8 cellular contexts compared by ENCODE assay signal in genomic region chr17:7560172-7561027, GRCh38. TPM values are rescaled to one million over a fixed set of nuclear protein-coding genes. Genes with fewer than 3 reads are reported as not detected.
A peak's percentile ranks its signal among the peaks of the same experiment; 100 is the strongest.
DNase-seq lines count a peak whose midpoint lies in the region; ATAC-seq and TF ChIP-seq lines count a peak whose summit lies in the region.

No MANE protein-coding gene starts in this region.

- H3F3A ChIP-seq in PC-3 (ENCODE audit: low read length, unreplicated experiment), result no peaks in the 10 kb centered on the region

- POLR2A ChIA-PET in PC-3 (lab: Charles Lee; ENCODE audit: unreplicated experiment), result interaction anchor here (0.6 kb wide), 1 partner anchor 21 kb away, joined by 3 read pairs; no protein-coding TSS in a partner anchor
- POLR2A ChIA-PET in activated naive CD8-positive, alpha-beta T cell treated with anti-CD3 and anti-CD28 coated beads, Interleukin-2, amount 10 ng/mL, durations not matched to agents 7 days and 5 days (lab: Charles Lee), result interaction anchor here (0.5 to 6.2 kb wide), 24 partner anchors 8 to 287 kb away, joined by 3 to 63 read pairs (median 5); partner anchors contain the start of genes ACAP1, MPDU1, POLR2A and SAT2

- H3K4me3 Mint-ChIP-seq in activated naive CD8-positive, alpha-beta T cell treated with anti-CD3 and anti-CD28 coated beads, Interleukin-2, amount 10 ng/mL, durations not matched to agents 7 days and 5 days, result peak overlapping the region; percentile 83

- H2AFZ ChIP-seq in PC-3 (ENCODE audit: low read length), result no peak overlapping the region; the same call in 1 of the 2 replicates

- no peak overlapping the region for H3K27ac ChIP-seq in PC-3 (ENCODE audit: low read length)
- H3K27ac ChIP-seq in right cardiac atrium (ENCODE audit: low read length), result peak overlapping the region; percentile 72

- ATAC-seq in PC-3 (peak; percentile 57), right cardiac atrium (peak; percentile 14 to 38)
- no peak for ATAC-seq in activated naive CD8-positive, alpha-beta T cell treated with anti-CD3 and anti-CD28 coated beads, Interleukin-2, amount 10 ng/mL, durations not matched to agents 7 days and 5 days (ENCODE audit: low read depth)

- peaks cover 9% of the 10 kb centered on the region; the same call in 1 of the 2 replicates for H3K36me3 ChIP-seq in PC-3 (ENCODE audit: low read depth, low read length)

- peak overlapping the region; percentile 98 for H3K9ac ChIP-seq in PC-3 (ENCODE audit: low read length)

- no peak for TF ChIP-seq CTCF in PC-3 (conservative IDR thresholded peaks at IDR 0.05; ENCODE audit: low read depth, low read length)
- peak; percentile 85 for TF ChIP-seq CTCF in retinal pigment epithelial cell (conservative IDR thresholded peaks at IDR 0.05; ENCODE audit: low read depth, low read length)

- no peaks in the 10 kb centered on the region for H3K9me3 Mint-ChIP-seq in activated naive CD8-positive, alpha-beta T cell treated with anti-CD3 and anti-CD28 coated beads, Interleukin-2, amount 10 ng/mL, durations not matched to agents 7 days and 5 days

- BruUV-seq in PC-3 (replicated peaks; lab: Mats Ljungman, UMichigan), result no TSS peak

- 30% methylated on average over 22 of the region's 22 CpGs for WGBS in right cardiac atrium

- peaks cover 37% of the 10 kb centered on the region for H3K4me1 ChIP-seq in PC-3 (ENCODE audit: insufficient read depth, low read length)
- peaks cover 8% of the 10 kb centered on the region for H3K4me1 ChIP-seq in right cardiac atrium (ENCODE audit: control insufficient read depth, insufficient read depth, low read length)

- no peaks in the 10 kb centered on the region for H4K20me1 ChIP-seq in PC-3 (ENCODE audit: low read length)

- H3K9me3 ChIP-seq in PC-3 (ENCODE audit: low read length) (no peaks in the 10 kb centered on the region), right cardiac atrium (ENCODE audit: control insufficient read depth, low read length) (no peaks in the 10 kb centered on the region)

- H3K4me3 ChIP-seq in PC-3 (ENCODE audit: low read length) (peak overlapping the region; percentile 95), right cardiac atrium (ENCODE audit: low read length) (peak overlapping the region; percentile 1), retinal pigment epithelial cell (ENCODE audit: low read length) (peak overlapping the region; percentile 33)

- no peaks in the 10 kb centered on the region for H3K27me3 Mint-ChIP-seq in activated naive CD8-positive, alpha-beta T cell treated with anti-CD3 and anti-CD28 coated beads, Interleukin-2, amount 10 ng/mL, durations not matched to agents 7 days and 5 days

- H3K27ac Mint-ChIP-seq in activated naive CD8-positive, alpha-beta T cell treated with anti-CD3 and anti-CD28 coated beads, Interleukin-2, amount 10 ng/mL, durations not matched to agents 7 days and 5 days, result peak overlapping the region; percentile 87

- H3K27me3 ChIP-seq in PC-3 (ENCODE audit: low read length) (no peaks in the 10 kb centered on the region), right cardiac atrium (ENCODE audit: control insufficient read depth, insufficient read depth) (no peaks in the 10 kb centered on the region)

- H3K9me2 ChIP-seq in PC-3 (replicated peaks; ENCODE audit: low read length), result no peaks in the 10 kb centered on the region

- CTCF ChIA-PET in PC-3 (lab: Charles Lee), result interaction anchor here (0.7 to 1.6 kb wide), 9 partner anchors 23 to 178 kb away, joined by 3 to 8 read pairs (median 4); partner anchors contain the start of genes MPDU1, SAT2, TMEM102 and TP53

- DNase-seq in NCI-H1694 (lab: John Stamatoyannopoulos, UW) (peak; percentile 12), NCI-H1694 treated with DMSO at 0.1 percent for 48 hours (lab: John Stamatoyannopoulos, UW) (no peak), PC-3 (peak; percentile 56), right cardiac atrium (peak; percentile 73 to 84 (median 84)), retinal pigment epithelial cell (ENCODE audit: low read depth) (no peak), NCI-H345 treated with DMSO at 0.1 percent for 48 hours (lab: John Stamatoyannopoulos, UW; ENCODE audit: unreplicated experiment) (no peak), GM19238 (ENCODE audit: insufficient read length, low spot score) (no peak)
- peak; percentile 66 for DNase-seq in activated naive CD8-positive, alpha-beta T cell treated with anti-CD3 and anti-CD28 coated beads, Interleukin-2, amount 10 ng/mL, durations not matched to agents 7 days and 5 days

- H3K36me3 Mint-ChIP-seq in activated naive CD8-positive, alpha-beta T cell treated with anti-CD3 and anti-CD28 coated beads, Interleukin-2, amount 10 ng/mL, durations not matched to agents 7 days and 5 days, result peaks cover 23% of the 10 kb centered on the region

- intact Hi-C loops in PC-3 (cut with micrococcal nuclease), result loop anchor here (1.0 kb wide), 1 partner anchor 46 kb away; no protein-coding TSS in a partner anchor
- intact Hi-C loops in right cardiac atrium (cut with DNase I), result loop anchor here in 2 of 4 donors (2.0 to 10.0 kb wide), 3 partner anchors 46 to 126 kb away; partner anchors contain the start of genes FGF11 (in 1 of the 2) and TMEM102 (in 1 of the 2)

- H3K79me2 ChIP-seq in PC-3 (ENCODE audit: low read length), result peaks cover 36% of the 10 kb centered on the region

- peaks cover 58% of the 10 kb centered on the region for H3K4me1 Mint-ChIP-seq in activated naive CD8-positive, alpha-beta T cell treated with anti-CD3 and anti-CD28 coated beads, Interleukin-2, amount 10 ng/mL, durations not matched to agents 7 days and 5 days

- H3K4me2 ChIP-seq in PC-3 (ENCODE audit: low read length), result peak overlapping the region; percentile 100

RNA-seq across cellular contexts. Expression of gene SENP3, which starts 1.3 kb away (rescaled TPM):
- 82.8 and 88.7 TPM in 2 replicates for total RNA-seq in PC-3 (2014; rRNA removed)
- total RNA-seq in activated naive CD8-positive, alpha-beta T cell treated with anti-CD3 and anti-CD28 coated beads, Interleukin-2, amount 10 ng/mL, durations not matched to agents 7 days and 5 days, result 10 to 100 TPM; 43.7 to 50.2 TPM
- total RNA-seq in right cardiac atrium, result 10 to 100 TPM; 27.2 to 37.2 (median 34.2) TPM
- polyA plus RNA-seq in right cardiac atrium, result 45.2 TPM

RNA-seq across cellular contexts. Expression of gene TNFSF13, which starts 1.9 kb away (rescaled TPM):
- 3.6 and 5.2 TPM in 2 replicates for total RNA-seq in PC-3 (2014; rRNA removed)
- total RNA-seq in activated naive CD8-positive, alpha-beta T cell treated with anti-CD3 and anti-CD28 coated beads, Interleukin-2, amount 10 ng/mL, durations not matched to agents 7 days and 5 days, result 1 to 10 TPM; 8.2 to 8.4 TPM
- 10 to 100 TPM; 14.6 to 19.9 (median 15.7) TPM for total RNA-seq in right cardiac atrium
- polyA plus RNA-seq in right cardiac atrium, result 15.3 TPM

RNA-seq across cellular contexts. Expression of gene TNFSF12, which starts 11.5 kb away (rescaled TPM):
- total RNA-seq in PC-3 (2014; rRNA removed), result 15.2 and 24.2 TPM in 2 replicates
- total RNA-seq in activated naive CD8-positive, alpha-beta T cell treated with anti-CD3 and anti-CD28 coated beads, Interleukin-2, amount 10 ng/mL, durations not matched to agents 7 days and 5 days, result 10 to 100 TPM; 93.0 to 95.7 TPM
- total RNA-seq in right cardiac atrium, result 10 to 100 TPM; 42.9 to 52.0 (median 47.5) TPM
- polyA plus RNA-seq in right cardiac atrium, result 58.4 TPM

RNA-seq across cellular contexts. Expression of gene CD68, which starts 19.0 kb away (rescaled TPM):
- total RNA-seq in PC-3 (2014; rRNA removed) (30.2 and 32.4 TPM in 2 replicates), right cardiac atrium (10 to 100 TPM; 34.6 to 45.6 (median 44.1) TPM)
- total RNA-seq in activated naive CD8-positive, alpha-beta T cell treated with anti-CD3 and anti-CD28 coated beads, Interleukin-2, amount 10 ng/mL, durations not matched to agents 7 days and 5 days, result 10 to 100 TPM; 32.5 to 33.9 TPM
- 19.4 TPM for polyA plus RNA-seq in right cardiac atrium

RNA-seq across cellular contexts. Expression of gene MPDU1, which starts 23.3 kb away (rescaled TPM):
- total RNA-seq in PC-3 (2014; rRNA removed) (71.0 and 94.1 TPM in 2 replicates), right cardiac atrium (10 to 100 TPM; 19.3 to 32.7 (median 29.4) TPM)
- 10 to 100 TPM; 50.2 TPM for total RNA-seq in activated naive CD8-positive, alpha-beta T cell treated with anti-CD3 and anti-CD28 coated beads, Interleukin-2, amount 10 ng/mL, durations not matched to agents 7 days and 5 days
- 43.7 TPM for polyA plus RNA-seq in right cardiac atrium

Comparison
In these comparisons a context has a peak if more than half of its experiments do, and no peak if none do; other contexts are left out.
1. DNase-seq: peak in NCI-H1694 (single experiment), PC-3 (single experiment), activated naive CD8-positive, alpha-beta T cell treated with anti-CD3 and anti-CD28 coated beads, Interleukin-2, amount 10 ng/mL, durations not matched to agents 7 days and 5 days (single experiment) and right cardiac atrium (3 of 3); none in NCI-H1694 treated with DMSO at 0.1 percent for 48 hours (single experiment), retinal pigment epithelial cell (single experiment), NCI-H345 treated with DMSO at 0.1 percent for 48 hours (single experiment) and GM19238 (single experiment).
2. H3K4me3 ChIP-seq: peak in every context shown above with its lines; median percentile 95 in PC-3; 33 in retinal pigment epithelial cell; 1 in right cardiac atrium.